In genomic region chr2:70282439-70282838, GRCh38 we compare ENCODE assay signal across 14 cellular contexts. TPM values are rescaled to one million over a fixed set of nuclear protein-coding genes. Genes with fewer than 3 reads are reported as not detected.
DNase-seq lines count a peak whose midpoint lies in the region; ATAC-seq and TF ChIP-seq lines count a peak whose summit lies in the region.
"Had no signal": no experiment of that assay in that cellular context is flagged by ENCODE, and none has a peak within 500 bp of the region (broad histone marks: within the 10 kb centered on the region; RNA-seq: fewer than 3 reads in every experiment).

No MANE protein-coding gene starts in this region.

- intact Hi-C loops in activated CD8-positive, alpha-beta T cell treated with anti-CD3 and anti-CD28 coated beads for 36 hours (cut with micrococcal nuclease), result no loop called here
- intact Hi-C loops in natural killer cell (cut with micrococcal nuclease), result no loop called here

- DNase-seq in activated CD8-positive, alpha-beta T cell treated with anti-CD3 and anti-CD28 coated beads for 36 hours, result no peak
- no peak for DNase-seq in activated CD8-positive, alpha-beta T cell treated with anti-CD3 and anti-CD28 coated beads, Interleukin-2, amount 10 ng/mL, durations not matched to agents 7 days and 5 days
- DNase-seq in natural killer cell (no peak), middle frontal gyrus (ENCODE audit: extremely low spot score, low spot score) (no peak), NCI-H2029 (lab: John Stamatoyannopoulos, UW) (no peak)
- no peak for DNase-seq in natural killer cell treated with Interleukin-12 subunit alpha and Interleukin-12 subunit beta and Interleukin-15 and Interleukin-18, amount 100 ng/mL, for 72 hours (ENCODE audit: low spot score)
- no peak for DNase-seq in central memory CD8-positive, alpha-beta T cell (ENCODE audit: low spot score in 2 of 2)
- DNase-seq in stimulated activated naive B cell treated with anti-CD40 and anti-IgM and Interleukin-4, amounts not matched to agents 10 μg/mL and 1 μg/mL and 100 μg/mL, for 72 hours, result no peak
- DNase-seq: DMS 273 treated with DMSO at 0.1 percent for 48 hours, GF-D8, MG63, NCI-H1092, NCI-H510A treated with DMSO at 0.1 percent for 48 hours had no signal

- H3K27ac Mint-ChIP-seq in activated CD8-positive, alpha-beta T cell treated with anti-CD3 and anti-CD28 coated beads for 36 hours, result peak overlapping the region; percentile 55
- H3K27ac Mint-ChIP-seq in activated CD8-positive, alpha-beta T cell treated with anti-CD3 and anti-CD28 coated beads, Interleukin-2, amount 10 ng/mL, durations not matched to agents 7 days and 5 days, result no peak overlapping the region
- H3K27ac Mint-ChIP-seq in natural killer cell, result peak overlapping the region; percentile 35 to 53
- peak overlapping the region in 1 of 2 donors; percentile 10 for H3K27ac Mint-ChIP-seq in natural killer cell treated with Interleukin-12 subunit alpha and Interleukin-12 subunit beta and Interleukin-15 and Interleukin-18, amount 100 ng/mL, for 72 hours
- peak overlapping the region; percentile 2 for H3K27ac Mint-ChIP-seq in central memory CD8-positive, alpha-beta T cell (ENCODE audit: low read depth)
- H3K27ac Mint-ChIP-seq in stimulated activated naive B cell treated with anti-CD40 and anti-IgM and Interleukin-4, amounts not matched to agents 10 μg/mL and 1 μg/mL and 100 μg/mL, for 72 hours, result peak overlapping the region; percentile 43

- H3K27me3 Mint-ChIP-seq in activated CD8-positive, alpha-beta T cell treated with anti-CD3 and anti-CD28 coated beads for 36 hours, result no peaks in the 10 kb centered on the region
- no peaks in the 10 kb centered on the region for H3K27me3 Mint-ChIP-seq in activated CD8-positive, alpha-beta T cell treated with anti-CD3 and anti-CD28 coated beads, Interleukin-2, amount 10 ng/mL, durations not matched to agents 7 days and 5 days (ENCODE audit: low read depth)
- H3K27me3 Mint-ChIP-seq in natural killer cell (ENCODE audit: low read depth in 2 of 2), result no peaks in the 10 kb centered on the region
- H3K27me3 Mint-ChIP-seq in natural killer cell treated with Interleukin-12 subunit alpha and Interleukin-12 subunit beta and Interleukin-15 and Interleukin-18, amount 100 ng/mL, for 72 hours, result no peaks in the 10 kb centered on the region
- H3K27me3 Mint-ChIP-seq in central memory CD8-positive, alpha-beta T cell, result no peaks in the 10 kb centered on the region
- no peaks in the 10 kb centered on the region for H3K27me3 Mint-ChIP-seq in stimulated activated naive B cell treated with anti-CD40 and anti-IgM and Interleukin-4, amounts not matched to agents 10 μg/mL and 1 μg/mL and 100 μg/mL, for 72 hours

- CTCF ChIA-PET in activated CD8-positive, alpha-beta T cell treated with anti-CD3 and anti-CD28 coated beads for 36 hours (lab: Charles Lee), result interaction anchor here (0.8 to 1.1 kb wide), 2 partner anchors 19 to 22 kb away, joined by 3 read pairs; partner anchors contain the start of gene FAM136A
- CTCF ChIA-PET in activated CD8-positive, alpha-beta T cell treated with anti-CD3 and anti-CD28 coated beads, Interleukin-2, amount 10 ng/mL, durations not matched to agents 7 days and 5 days (lab: Charles Lee), result no interaction called here

- H3K4me3 Mint-ChIP-seq in activated CD8-positive, alpha-beta T cell treated with anti-CD3 and anti-CD28 coated beads for 36 hours, result no peak overlapping the region
- no peak overlapping the region for H3K4me3 Mint-ChIP-seq in activated CD8-positive, alpha-beta T cell treated with anti-CD3 and anti-CD28 coated beads, Interleukin-2, amount 10 ng/mL, durations not matched to agents 7 days and 5 days
- no peak overlapping the region for H3K4me3 Mint-ChIP-seq in natural killer cell
- H3K4me3 Mint-ChIP-seq in natural killer cell treated with Interleukin-12 subunit alpha and Interleukin-12 subunit beta and Interleukin-15 and Interleukin-18, amount 100 ng/mL, for 72 hours, result no peak overlapping the region
- H3K4me3 Mint-ChIP-seq in central memory CD8-positive, alpha-beta T cell, result no peak overlapping the region
- no peak overlapping the region for H3K4me3 Mint-ChIP-seq in stimulated activated naive B cell treated with anti-CD40 and anti-IgM and Interleukin-4, amounts not matched to agents 10 μg/mL and 1 μg/mL and 100 μg/mL, for 72 hours

- POLR2A ChIA-PET in activated CD8-positive, alpha-beta T cell treated with anti-CD3 and anti-CD28 coated beads for 36 hours (lab: Charles Lee), result interaction anchor here (4.0 kb wide), 1 partner anchor 11 kb away, joined by 27 read pairs; the partner anchor contains the start of gene SNRPG
- POLR2A ChIA-PET in activated CD8-positive, alpha-beta T cell treated with anti-CD3 and anti-CD28 coated beads, Interleukin-2, amount 10 ng/mL, durations not matched to agents 7 days and 5 days (lab: Charles Lee), result no interaction called here

- ATAC-seq in activated CD8-positive, alpha-beta T cell treated with anti-CD3 and anti-CD28 coated beads for 36 hours, result no peak
- no peak for ATAC-seq in activated CD8-positive, alpha-beta T cell treated with anti-CD3 and anti-CD28 coated beads, Interleukin-2, amount 10 ng/mL, durations not matched to agents 7 days and 5 days
- no peak for ATAC-seq in natural killer cell
- ATAC-seq in natural killer cell treated with Interleukin-12 subunit alpha and Interleukin-12 subunit beta and Interleukin-15 and Interleukin-18, amount 100 ng/mL, for 72 hours, result no peak
- ATAC-seq in central memory CD8-positive, alpha-beta T cell (replicated peaks; ENCODE audit: extremely low read depth, poor library complexity, severe bottlenecking), result no peak
- no peak for ATAC-seq in stimulated activated naive B cell treated with anti-CD40 and anti-IgM and Interleukin-4, amounts not matched to agents 10 μg/mL and 1 μg/mL and 100 μg/mL, for 72 hours (replicated peaks)
- ATAC-seq: HepG2 had no signal

- no peaks in the 10 kb centered on the region for H3K9me3 Mint-ChIP-seq in activated CD8-positive, alpha-beta T cell treated with anti-CD3 and anti-CD28 coated beads for 36 hours
- H3K9me3 Mint-ChIP-seq in activated CD8-positive, alpha-beta T cell treated with anti-CD3 and anti-CD28 coated beads, Interleukin-2, amount 10 ng/mL, durations not matched to agents 7 days and 5 days (ENCODE audit: insufficient read depth), result no peaks in the 10 kb centered on the region
- H3K9me3 Mint-ChIP-seq in natural killer cell, result no peaks in the 10 kb centered on the region
- H3K9me3 Mint-ChIP-seq in natural killer cell treated with Interleukin-12 subunit alpha and Interleukin-12 subunit beta and Interleukin-15 and Interleukin-18, amount 100 ng/mL, for 72 hours, result no peaks in the 10 kb centered on the region
- H3K9me3 Mint-ChIP-seq in central memory CD8-positive, alpha-beta T cell, result no peaks in the 10 kb centered on the region
- H3K9me3 Mint-ChIP-seq in stimulated activated naive B cell treated with anti-CD40 and anti-IgM and Interleukin-4, amounts not matched to agents 10 μg/mL and 1 μg/mL and 100 μg/mL, for 72 hours, result no peaks in the 10 kb centered on the region

- H3K36me3 Mint-ChIP-seq in activated CD8-positive, alpha-beta T cell treated with anti-CD3 and anti-CD28 coated beads for 36 hours (ENCODE audit: low read depth), result peaks cover 63% of the 10 kb centered on the region
- H3K36me3 Mint-ChIP-seq in activated CD8-positive, alpha-beta T cell treated with anti-CD3 and anti-CD28 coated beads, Interleukin-2, amount 10 ng/mL, durations not matched to agents 7 days and 5 days (ENCODE audit: low read depth), result peaks cover 83% of the 10 kb centered on the region
- H3K36me3 Mint-ChIP-seq in natural killer cell, result peaks cover 36% of the 10 kb centered on the region
- peaks cover 48% of the 10 kb centered on the region for H3K36me3 Mint-ChIP-seq in natural killer cell treated with Interleukin-12 subunit alpha and Interleukin-12 subunit beta and Interleukin-15 and Interleukin-18, amount 100 ng/mL, for 72 hours
- peaks cover 80% of the 10 kb centered on the region for H3K36me3 Mint-ChIP-seq in central memory CD8-positive, alpha-beta T cell (ENCODE audit: insufficient read depth)
- H3K36me3 Mint-ChIP-seq in stimulated activated naive B cell treated with anti-CD40 and anti-IgM and Interleukin-4, amounts not matched to agents 10 μg/mL and 1 μg/mL and 100 μg/mL, for 72 hours, result peaks cover 24 to 58% of the 10 kb centered on the region in 2 donors

- H3K4me1 Mint-ChIP-seq in activated CD8-positive, alpha-beta T cell treated with anti-CD3 and anti-CD28 coated beads for 36 hours (ENCODE audit: low read depth), result peaks cover 40% of the 10 kb centered on the region
- peaks cover 18% of the 10 kb centered on the region for H3K4me1 Mint-ChIP-seq in activated CD8-positive, alpha-beta T cell treated with anti-CD3 and anti-CD28 coated beads, Interleukin-2, amount 10 ng/mL, durations not matched to agents 7 days and 5 days (ENCODE audit: low read depth)
- peaks cover 36 to 38% of the 10 kb centered on the region in 2 donors for H3K4me1 Mint-ChIP-seq in natural killer cell
- H3K4me1 Mint-ChIP-seq in natural killer cell treated with Interleukin-12 subunit alpha and Interleukin-12 subunit beta and Interleukin-15 and Interleukin-18, amount 100 ng/mL, for 72 hours (ENCODE audit: low read depth in 2 of 2), result peaks cover 25 to 26% of the 10 kb centered on the region in 2 donors
- H3K4me1 Mint-ChIP-seq in central memory CD8-positive, alpha-beta T cell, result peaks cover 25% of the 10 kb centered on the region
- H3K4me1 Mint-ChIP-seq in stimulated activated naive B cell treated with anti-CD40 and anti-IgM and Interleukin-4, amounts not matched to agents 10 μg/mL and 1 μg/mL and 100 μg/mL, for 72 hours, result peaks cover 8 to 16% of the 10 kb centered on the region in 2 donors

- no peak for TF ChIP-seq CTCF in activated CD8-positive, alpha-beta T cell treated with anti-CD3 and anti-CD28 coated beads for 36 hours (IDR thresholded peaks at IDR 0.05)
- no peak for TF ChIP-seq CTCF in natural killer cell (IDR thresholded peaks at IDR 0.05)

RNA-seq across cellular contexts. Expression of gene SNRPG, which starts 11.1 kb away (rescaled TPM):
- 100 to 1,000 TPM; 445 to 463 TPM for total RNA-seq in activated CD8-positive, alpha-beta T cell treated with anti-CD3 and anti-CD28 coated beads for 36 hours
- 100 to 1,000 TPM; 385 to 389 TPM for total RNA-seq in activated CD8-positive, alpha-beta T cell treated with anti-CD3 and anti-CD28 coated beads, Interleukin-2, amount 10 ng/mL, durations not matched to agents 7 days and 5 days
- total RNA-seq in natural killer cell, result 10 to 100 TPM; 62.5 to 83.3 (median 73.0) TPM
- 100 to 1,000 TPM; 226 to 244 TPM for total RNA-seq in natural killer cell treated with Interleukin-12 subunit alpha and Interleukin-12 subunit beta and Interleukin-15 and Interleukin-18, amount 100 ng/mL, for 72 hours

RNA-seq across cellular contexts. Expression of gene FAM136A, which starts 19.4 kb away (rescaled TPM):
- 10 to 100 TPM; 63.0 to 68.9 TPM for total RNA-seq in activated CD8-positive, alpha-beta T cell treated with anti-CD3 and anti-CD28 coated beads for 36 hours
- total RNA-seq in activated CD8-positive, alpha-beta T cell treated with anti-CD3 and anti-CD28 coated beads, Interleukin-2, amount 10 ng/mL, durations not matched to agents 7 days and 5 days, result 10 to 100 TPM; 45.5 to 51.0 TPM
- 10 to 100 TPM; 32.5 to 38.3 (median 36.6) TPM for total RNA-seq in natural killer cell
- total RNA-seq in natural killer cell treated with Interleukin-12 subunit alpha and Interleukin-12 subunit beta and Interleukin-15 and Interleukin-18, amount 100 ng/mL, for 72 hours, result 10 to 100 TPM; 45.5 to 86.2 TPM

RNA-seq across cellular contexts. Expression of gene PCYOX1, which starts 24.5 kb away (rescaled TPM):
- total RNA-seq in activated CD8-positive, alpha-beta T cell treated with anti-CD3 and anti-CD28 coated beads for 36 hours, result 10 to 100 TPM; 10.4 to 11.5 TPM
- 10 to 100 TPM; 14.5 to 15.2 TPM for total RNA-seq in activated CD8-positive, alpha-beta T cell treated with anti-CD3 and anti-CD28 coated beads, Interleukin-2, amount 10 ng/mL, durations not matched to agents 7 days and 5 days
- total RNA-seq in natural killer cell, result 10 to 100 TPM in 2 of 3 donors, 1 to 10 TPM in 1; 9.5 to 15.5 (median 10.9) TPM
- 10 to 100 TPM; 11.5 to 14.1 TPM for total RNA-seq in natural killer cell treated with Interleukin-12 subunit alpha and Interleukin-12 subunit beta and Interleukin-15 and Interleukin-18, amount 100 ng/mL, for 72 hours

RNA-seq across cellular contexts. Expression of gene TIA1, which starts 34.0 kb away (rescaled TPM):
- 10 to 100 TPM; 81.8 to 93.8 TPM for total RNA-seq in activated CD8-positive, alpha-beta T cell treated with anti-CD3 and anti-CD28 coated beads for 36 hours
- 100 to 1,000 TPM; 119 to 125 TPM for total RNA-seq in activated CD8-positive, alpha-beta T cell treated with anti-CD3 and anti-CD28 coated beads, Interleukin-2, amount 10 ng/mL, durations not matched to agents 7 days and 5 days
- total RNA-seq in natural killer cell, result 100 to 1,000 TPM in 1 of 3 donors, 10 to 100 TPM in 2; 76.9 to 113 (median 93.2) TPM
- total RNA-seq in natural killer cell treated with Interleukin-12 subunit alpha and Interleukin-12 subunit beta and Interleukin-15 and Interleukin-18, amount 100 ng/mL, for 72 hours, result 100 to 1,000 TPM; 103 to 125 TPM
